In genomic region chr6:56902551-56903464, GRCh38 we compare ENCODE assay signal across 1 cellular context.
TF ChIP-seq lines count a peak whose summit lies in the region.

No MANE protein-coding gene starts in this region.

TF ChIP-seq in GM23338, 12 proteins besides CTCF, POLR2A, EP300 and RAD21 (continued from another document):
- no peak for TF ChIP-seq ZNF462 (CRISPR knock-in tag; IDR thresholded peaks at IDR 0.05)
- no peak for TF ChIP-seq CREB1 (CRISPR knock-in tag; IDR thresholded peaks at IDR 0.05; ENCODE audit: low read depth)
- TF ChIP-seq ZNF114 (CRISPR knock-in tag; IDR thresholded peaks at IDR 0.05) = no peak
- TF ChIP-seq STAT1 (IDR thresholded peaks at IDR 0.05; ENCODE audit: unreplicated experiment) = no peak
- no peak for TF ChIP-seq NANOG (IDR thresholded peaks at IDR 0.05; ENCODE audit: borderline replicate concordance)
- no peak for TF ChIP-seq EZH2phosphoT487 (IDR thresholded peaks at IDR 0.05; ENCODE audit: unreplicated experiment)
- TF ChIP-seq POLR2AphosphoS5 (IDR thresholded peaks at IDR 0.05; ENCODE audit: low read depth) = no peak
- no peak for TF ChIP-seq ETS1 (IDR thresholded peaks at IDR 0.05)
- TF ChIP-seq ZNF331 (CRISPR knock-in tag; IDR thresholded peaks at IDR 0.05; ENCODE audit: low read depth) = no peak
- no peak for TF ChIP-seq REST (IDR thresholded peaks at IDR 0.05; ENCODE audit: unreplicated experiment)
